In genomic region chr20:62991863-62992262, GRCh38 we compare ENCODE assay signal across 12 cellular contexts. TPM values are rescaled to one million over a fixed set of nuclear protein-coding genes. Genes with fewer than 3 reads are reported as not detected.
"Had no signal": no experiment of that assay in that cellular context is flagged by ENCODE, and none has a peak within 500 bp of the region (broad histone marks: within the 10 kb centered on the region; RNA-seq: fewer than 3 reads in every experiment).

No MANE protein-coding gene starts in this region.

- H3K9me3 Mint-ChIP-seq: HFFc6 had no signal

- H3K4me1 ChIP-seq: HAP-1 had no signal

- H3K4me3 Mint-ChIP-seq: HFFc6 had no signal

- H3K9me3 ChIP-seq: HAP-1 had no signal

- DNase-seq: GM23248, GOT3, H7, HFFc6, IMR-90, KBM-7 had no signal

- H3K4me3 ChIP-seq: GM23248, HAP-1 had no signal

- H3K27ac Mint-ChIP-seq: HFFc6 had no signal

- H3K9ac ChIP-seq: GM23248, KMS-11 had no signal

- H2AFZ ChIP-seq: GM23248 had no signal

- H3K36me3 ChIP-seq: HAP-1 had no signal

- ATAC-seq: HCT116 had no signal

- H3K4me2 ChIP-seq: KMS-11 had no signal

- H3K27ac ChIP-seq: GM23248, HL-60, KMS-11 had no signal

RNA-seq across cellular contexts. Expression of gene BHLHE23, which starts 14.9 kb away (rescaled TPM):
- total RNA-seq: GM23248, H4, HFFc6, HT-29, IMR-90 had no signal
- polyA plus RNA-seq: GM23248, IMR-90 had no signal

RNA-seq across cellular contexts. Expression of gene SLC17A9, which starts 39.4 kb away (rescaled TPM):
- total RNA-seq: H4 had no signal
